1 cellular context compared by ENCODE assay signal in genomic region chrX:43225626-43226328, GRCh38.
TF ChIP-seq lines count a peak whose summit lies in the region.

No MANE protein-coding gene starts in this region.

TF ChIP-seq in GM23338, 12 proteins besides CTCF, POLR2A, EP300 and RAD21:
- TF ChIP-seq, protein P1, sequence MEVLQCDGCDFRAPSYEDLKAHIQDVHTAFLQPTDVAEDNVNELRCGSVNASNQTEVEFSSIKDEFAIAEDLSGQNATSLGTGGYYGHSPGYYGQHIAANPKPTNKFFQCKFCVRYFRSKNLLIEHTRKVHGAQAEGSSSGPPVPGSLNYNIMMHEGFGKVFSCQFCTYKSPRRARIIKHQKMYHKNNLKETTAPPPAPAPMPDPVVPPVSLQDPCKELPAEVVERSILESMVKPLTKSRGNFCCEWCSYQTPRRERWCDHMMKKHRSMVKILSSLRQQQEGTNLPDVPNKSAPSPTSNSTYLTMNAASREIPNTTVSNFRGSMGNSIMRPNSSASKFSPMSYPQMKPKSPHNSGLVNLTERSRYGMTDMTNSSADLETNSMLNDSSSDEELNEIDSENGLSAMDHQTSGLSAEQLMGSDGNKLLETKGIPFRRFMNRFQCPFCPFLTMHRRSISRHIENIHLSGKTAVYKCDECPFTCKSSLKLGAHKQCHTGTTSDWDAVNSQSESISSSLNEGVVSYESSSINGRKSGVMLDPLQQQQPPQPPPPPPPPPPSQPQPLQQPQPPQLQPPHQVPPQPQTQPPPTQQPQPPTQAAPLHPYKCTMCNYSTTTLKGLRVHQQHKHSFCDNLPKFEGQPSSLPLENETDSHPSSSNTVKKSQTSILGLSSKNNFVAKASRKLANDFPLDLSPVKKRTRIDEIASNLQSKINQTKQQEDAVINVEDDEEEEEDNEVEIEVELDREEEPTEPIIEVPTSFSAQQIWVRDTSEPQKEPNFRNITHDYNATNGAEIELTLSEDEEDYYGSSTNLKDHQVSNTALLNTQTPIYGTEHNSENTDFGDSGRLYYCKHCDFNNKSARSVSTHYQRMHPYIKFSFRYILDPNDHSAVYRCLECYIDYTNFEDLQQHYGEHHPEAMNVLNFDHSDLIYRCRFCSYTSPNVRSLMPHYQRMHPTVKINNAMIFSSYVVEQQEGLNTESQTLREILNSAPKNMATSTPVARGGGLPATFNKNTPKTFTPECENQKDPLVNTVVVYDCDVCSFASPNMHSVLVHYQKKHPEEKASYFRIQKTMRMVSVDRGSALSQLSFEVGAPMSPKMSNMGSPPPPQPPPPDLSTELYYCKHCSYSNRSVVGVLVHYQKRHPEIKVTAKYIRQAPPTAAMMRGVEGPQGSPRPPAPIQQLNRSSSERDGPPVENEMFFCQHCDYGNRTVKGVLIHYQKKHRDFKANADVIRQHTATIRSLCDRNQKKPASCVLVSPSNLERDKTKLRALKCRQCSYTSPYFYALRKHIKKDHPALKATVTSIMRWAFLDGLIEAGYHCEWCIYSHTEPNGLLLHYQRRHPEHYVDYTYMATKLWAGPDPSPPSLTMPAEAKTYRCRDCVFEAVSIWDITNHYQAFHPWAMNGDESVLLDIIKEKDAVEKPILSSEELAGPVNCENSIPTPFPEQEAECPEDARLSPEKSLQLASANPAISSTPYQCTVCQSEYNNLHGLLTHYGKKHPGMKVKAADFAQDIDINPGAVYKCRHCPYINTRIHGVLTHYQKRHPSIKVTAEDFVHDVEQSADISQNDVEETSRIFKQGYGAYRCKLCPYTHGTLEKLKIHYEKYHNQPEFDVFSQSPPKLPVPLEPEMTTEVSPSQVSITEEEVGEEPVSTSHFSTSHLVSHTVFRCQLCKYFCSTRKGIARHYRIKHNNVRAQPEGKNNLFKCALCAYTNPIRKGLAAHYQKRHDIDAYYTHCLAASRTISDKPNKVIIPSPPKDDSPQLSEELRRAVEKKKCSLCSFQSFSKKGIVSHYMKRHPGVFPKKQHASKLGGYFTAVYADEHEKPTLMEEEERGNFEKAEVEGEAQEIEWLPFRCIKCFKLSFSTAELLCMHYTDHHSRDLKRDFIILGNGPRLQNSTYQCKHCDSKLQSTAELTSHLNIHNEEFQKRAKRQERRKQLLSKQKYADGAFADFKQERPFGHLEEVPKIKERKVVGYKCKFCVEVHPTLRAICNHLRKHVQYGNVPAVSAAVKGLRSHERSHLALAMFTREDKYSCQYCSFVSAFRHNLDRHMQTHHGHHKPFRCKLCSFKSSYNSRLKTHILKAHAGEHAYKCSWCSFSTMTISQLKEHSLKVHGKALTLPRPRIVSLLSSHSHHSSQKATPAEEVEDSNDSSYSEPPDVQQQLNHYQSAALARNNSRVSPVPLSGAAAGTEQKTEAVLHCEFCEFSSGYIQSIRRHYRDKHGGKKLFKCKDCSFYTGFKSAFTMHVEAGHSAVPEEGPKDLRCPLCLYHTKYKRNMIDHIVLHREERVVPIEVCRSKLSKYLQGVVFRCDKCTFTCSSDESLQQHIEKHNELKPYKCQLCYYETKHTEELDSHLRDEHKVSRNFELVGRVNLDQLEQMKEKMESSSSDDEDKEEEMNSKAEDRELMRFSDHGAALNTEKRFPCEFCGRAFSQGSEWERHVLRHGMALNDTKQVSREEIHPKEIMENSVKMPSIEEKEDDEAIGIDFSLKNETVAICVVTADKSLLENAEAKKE (CRISPR knock-in tag; IDR thresholded peaks at IDR 0.05), result no peak
- no peak for TF ChIP-seq ETS1 (IDR thresholded peaks at IDR 0.05)
- TF ChIP-seq, protein P2, sequence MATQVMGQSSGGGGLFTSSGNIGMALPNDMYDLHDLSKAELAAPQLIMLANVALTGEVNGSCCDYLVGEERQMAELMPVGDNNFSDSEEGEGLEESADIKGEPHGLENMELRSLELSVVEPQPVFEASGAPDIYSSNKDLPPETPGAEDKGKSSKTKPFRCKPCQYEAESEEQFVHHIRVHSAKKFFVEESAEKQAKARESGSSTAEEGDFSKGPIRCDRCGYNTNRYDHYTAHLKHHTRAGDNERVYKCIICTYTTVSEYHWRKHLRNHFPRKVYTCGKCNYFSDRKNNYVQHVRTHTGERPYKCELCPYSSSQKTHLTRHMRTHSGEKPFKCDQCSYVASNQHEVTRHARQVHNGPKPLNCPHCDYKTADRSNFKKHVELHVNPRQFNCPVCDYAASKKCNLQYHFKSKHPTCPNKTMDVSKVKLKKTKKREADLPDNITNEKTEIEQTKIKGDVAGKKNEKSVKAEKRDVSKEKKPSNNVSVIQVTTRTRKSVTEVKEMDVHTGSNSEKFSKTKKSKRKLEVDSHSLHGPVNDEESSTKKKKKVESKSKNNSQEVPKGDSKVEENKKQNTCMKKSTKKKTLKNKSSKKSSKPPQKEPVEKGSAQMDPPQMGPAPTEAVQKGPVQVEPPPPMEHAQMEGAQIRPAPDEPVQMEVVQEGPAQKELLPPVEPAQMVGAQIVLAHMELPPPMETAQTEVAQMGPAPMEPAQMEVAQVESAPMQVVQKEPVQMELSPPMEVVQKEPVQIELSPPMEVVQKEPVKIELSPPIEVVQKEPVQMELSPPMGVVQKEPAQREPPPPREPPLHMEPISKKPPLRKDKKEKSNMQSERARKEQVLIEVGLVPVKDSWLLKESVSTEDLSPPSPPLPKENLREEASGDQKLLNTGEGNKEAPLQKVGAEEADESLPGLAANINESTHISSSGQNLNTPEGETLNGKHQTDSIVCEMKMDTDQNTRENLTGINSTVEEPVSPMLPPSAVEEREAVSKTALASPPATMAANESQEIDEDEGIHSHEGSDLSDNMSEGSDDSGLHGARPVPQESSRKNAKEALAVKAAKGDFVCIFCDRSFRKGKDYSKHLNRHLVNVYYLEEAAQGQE (IDR thresholded peaks at IDR 0.05; ENCODE audit: unreplicated experiment), result no peak
